8 cellular contexts compared by ENCODE assay signal in genomic region chr11:62054484-62055121, GRCh38.
A peak's percentile ranks its signal among the peaks of the same experiment; 100 is the strongest.
DNase-seq lines count a peak whose midpoint lies in the region; ATAC-seq and TF ChIP-seq lines count a peak whose summit lies in the region.

No MANE protein-coding gene starts in this region.

- H3K27me3 ChIP-seq in tibial nerve: no peaks in the 10 kb centered on the region

- no peak overlapping the region for H3K4me3 ChIP-seq in epithelial cell of esophagus (ENCODE audit: low read length)
- H3K4me3 ChIP-seq in tibial nerve: no peak overlapping the region

- H3K36me3 ChIP-seq in tibial nerve: no peaks in the 10 kb centered on the region

- no peak for TF ChIP-seq POLR2A in tibial nerve (IDR thresholded peaks at IDR 0.05)

- TF ChIP-seq EP300 in tibial nerve (IDR thresholded peaks at IDR 0.05): no peak

- no peaks in the 10 kb centered on the region for H3K9me3 ChIP-seq in tibial nerve

- ATAC-seq in activated naive CD4-positive, alpha-beta T cell treated with anti-CD3 and anti-CD28 coated beads, Interleukin-2, amount 50 U/mL, for 72 hours: no peak
- ATAC-seq in HG03159 (IDR thresholded peaks at IDR 0.05; ENCODE audit: unreplicated experiment): no peak
- no peak for ATAC-seq in GM19328 (IDR thresholded peaks at IDR 0.05; ENCODE audit: unreplicated experiment)

- no peak overlapping the region for H3K27ac ChIP-seq in tibial nerve

- H3K27ac Mint-ChIP-seq in activated naive CD4-positive, alpha-beta T cell treated with anti-CD3 and anti-CD28 coated beads, Interleukin-2, amount 50 U/mL, for 72 hours: no peak overlapping the region

- H3K4me1 ChIP-seq in tibial nerve: no peaks in the 10 kb centered on the region

- no peaks in the 10 kb centered on the region for H3K9me3 Mint-ChIP-seq in activated naive CD4-positive, alpha-beta T cell treated with anti-CD3 and anti-CD28 coated beads, Interleukin-2, amount 50 U/mL, for 72 hours

- no peaks in the 10 kb centered on the region for H3K36me3 Mint-ChIP-seq in activated naive CD4-positive, alpha-beta T cell treated with anti-CD3 and anti-CD28 coated beads, Interleukin-2, amount 50 U/mL, for 72 hours

- DNase-seq in activated naive CD4-positive, alpha-beta T cell treated with anti-CD3 and anti-CD28 coated beads, Interleukin-2, amount 50 U/mL, for 16 hours: peak; percentile 12
- no peak for DNase-seq in activated naive CD4-positive, alpha-beta T cell treated with anti-CD3 and anti-CD28 coated beads, Interleukin-2, amount 50 U/mL, for 72 hours (ENCODE audit: low spot score in 2 of 2)
- DNase-seq in NCI-H2227 treated with DMSO at 0.1 percent for 48 hours (lab: John Stamatoyannopoulos, UW) (peak; percentile 51), epithelial cell of esophagus (ENCODE audit: low read depth) (peak; percentile 85), tibial nerve (ENCODE audit: low spot score in 2 of 2) (no peak), COLO829 (ENCODE audit: low spot score) (no peak)

- WGBS in tibial nerve, 2 donors: 74 to 79% methylated on average over 8 of the region's 8 CpGs

- TF ChIP-seq CTCF in epithelial cell of esophagus (IDR thresholded peaks at IDR 0.05; ENCODE audit: insufficient read depth, low read depth, low read length, missing control alignments) (peak; percentile 68), tibial nerve (IDR thresholded peaks at IDR 0.05) (peak in 3 of 5 experiments; percentile 9 to 24 (median 15))

Comparison
In these comparisons a context has a peak if more than half of its experiments do, and no peak if none do; other contexts are left out.
1. DNase-seq: peak in activated naive CD4-positive, alpha-beta T cell treated with anti-CD3 and anti-CD28 coated beads, Interleukin-2, amount 50 U/mL, for 16 hours (single experiment), NCI-H2227 treated with DMSO at 0.1 percent for 48 hours (single experiment) and epithelial cell of esophagus (single experiment); none in activated naive CD4-positive, alpha-beta T cell treated with anti-CD3 and anti-CD28 coated beads, Interleukin-2, amount 50 U/mL, for 72 hours (0 of 2), tibial nerve (0 of 2) and COLO829 (single experiment).